In genomic region chr12:12813120-12814101, GRCh38 we compare ENCODE assay signal across 8 cellular contexts. TPM values are rescaled to one million over a fixed set of nuclear protein-coding genes. Genes with fewer than 3 reads are reported as not detected.
DNase-seq lines count a peak whose midpoint lies in the region; ATAC-seq and TF ChIP-seq lines count a peak whose summit lies in the region.

Gene DDX47, plus strand, starts transcription at chr12:12813346. Its CDS starts 22 bp downstream, at chr12:12813368.

- no TSS peak for BruUV-seq in Panc1 (replicated peaks; lab: Mats Ljungman, UMichigan)

- H3K36me3 ChIP-seq in Panc1 (ENCODE audit: control insufficient read depth, insufficient read depth, low read length) (peaks cover 12% of the 10 kb centered on the region), esophagus muscularis mucosa (peaks cover 0 to 21% (median 6%) of the 10 kb centered on the region in 4 donors)

- no peaks in the 10 kb centered on the region for H3K9me3 ChIP-seq in Panc1 (ENCODE audit: control insufficient read depth, insufficient read depth, low read depth, low read length)
- no peaks in the 10 kb centered on the region for H3K9me3 ChIP-seq in esophagus muscularis mucosa

- in situ Hi-C loops in Panc1 (cut with HindIII; ENCODE audit: low pct_unique_long_range_greater_than_20kb, low sequenced_read_pairs): no loop called here

- peaks cover 18% of the 10 kb centered on the region for H3K36me3 Mint-ChIP-seq in activated T-cell treated with anti-CD3 and anti-CD28 coated beads, Interleukin-2, amount 50 U/mL, for 4 hours (ENCODE audit: insufficient read depth)

- TF ChIP-seq EP300 in esophagus muscularis mucosa (IDR thresholded peaks at IDR 0.05): no peak

- DNase-seq in DMS153 treated with DMSO at 0.1 percent for 48 hours (lab: John Stamatoyannopoulos, UW; ENCODE audit: unreplicated experiment): peak; percentile 89
- peak; percentile 90 for DNase-seq in Jurkat, Clone E6-1 (ENCODE audit: low read depth, low spot score)
- DNase-seq in Panc1 (ENCODE audit: low read depth, low spot score): no peak
- DNase-seq in activated T-cell treated with anti-CD3 and anti-CD28 coated beads, Interleukin-2, amount 50 U/mL, for 4 hours: peak; percentile 98
- DNase-seq in esophagus muscularis mucosa (ENCODE audit: extremely low spot score): peak; percentile 99
- DNase-seq in myocyte (ENCODE audit: low read depth): peak; percentile 93
- DNase-seq in stimulated activated CD8-positive, alpha-beta memory T cell treated with anti-CD3 and anti-CD28 coated beads, Interleukin-7, amount 100 ng/mL, for 48 hours (ENCODE audit: extremely low read depth in 1 of 2, low read depth in 1 of 2): peak; percentile 93 to 95

- intact Hi-C loops in Panc1 (cut with micrococcal nuclease; ENCODE audit: unreplicated experiment) (loop anchor here (10.0 kb wide), 1 partner anchor 171 kb away; no protein-coding TSS in a partner anchor), esophagus muscularis mucosa (cut with DNase I) (loop anchor here (2.0 kb wide), 1 partner anchor 27 kb away; no protein-coding TSS in a partner anchor)

- H3K9me3 Mint-ChIP-seq in activated T-cell treated with anti-CD3 and anti-CD28 coated beads, Interleukin-2, amount 50 U/mL, for 4 hours: no peaks in the 10 kb centered on the region

- peak within 1 kb of the TSS; percentile 98 for H3K4me3 Mint-ChIP-seq in activated T-cell treated with anti-CD3 and anti-CD28 coated beads, Interleukin-2, amount 50 U/mL, for 4 hours

- WGBS in esophagus muscularis mucosa: 6% methylated on average over 19 of the region's 35 CpGs

- TF ChIP-seq CTCF in Panc1 (IDR thresholded peaks at IDR 0.05): peak; percentile 92
- peak; percentile 98 to 100 (median 99) for TF ChIP-seq CTCF in esophagus muscularis mucosa (IDR thresholded peaks at IDR 0.05)

- no peaks in the 10 kb centered on the region for H3K27me3 Mint-ChIP-seq in activated T-cell treated with anti-CD3 and anti-CD28 coated beads, Interleukin-2, amount 50 U/mL, for 4 hours (ENCODE audit: low read depth)

- no peak for TF ChIP-seq POLR2A in esophagus muscularis mucosa (IDR thresholded peaks at IDR 0.05; ENCODE audit: low read depth)

- H3K27me3 ChIP-seq in Panc1 (ENCODE audit: control insufficient read depth, insufficient read depth, low read length) (no peaks in the 10 kb centered on the region), esophagus muscularis mucosa (no peaks in the 10 kb centered on the region)

- H3K27ac ChIP-seq in Panc1 (ENCODE audit: low read length) (peak within 1 kb of the TSS; percentile 99), esophagus muscularis mucosa (replicated peaks in 1 of 4) (peak within 1 kb of the TSS; percentile 69 to 84 (median 76))

- peak; percentile 67 for ATAC-seq in GM21528 (IDR thresholded peaks at IDR 0.05; ENCODE audit: low FRiP score, unreplicated experiment)
- peak; percentile 87 for ATAC-seq in Panc1
- ATAC-seq in activated T-cell treated with anti-CD3 and anti-CD28 coated beads, Interleukin-2, amount 50 U/mL, for 4 hours: peak; percentile 93 to 95

- CTCF ChIA-PET in Panc1 (lab: Charles Lee): interaction anchor here (0.7 to 1.0 kb wide), 2 partner anchors 80 to 162 kb away, joined by 3 to 4 read pairs; no protein-coding TSS in a partner anchor

- H3K4me1 Mint-ChIP-seq in activated T-cell treated with anti-CD3 and anti-CD28 coated beads, Interleukin-2, amount 50 U/mL, for 4 hours (ENCODE audit: low read depth): peaks cover 56% of the 10 kb centered on the region

- H3K4me1 ChIP-seq in Panc1 (ENCODE audit: control insufficient read depth, insufficient read depth, low read length) (peaks cover 38% of the 10 kb centered on the region), esophagus muscularis mucosa (peaks cover 34 to 55% (median 42%) of the 10 kb centered on the region in 4 donors)

- POLR2A ChIA-PET in Panc1 (lab: Charles Lee): interaction anchor here (0.5 to 2.3 kb wide), 3 partner anchors 10 to 85 kb away, joined by 3 to 10 read pairs (median 6); no protein-coding TSS in a partner anchor

- H3K4me3 ChIP-seq in Jurkat, Clone E6-1 (ENCODE audit: low read length): peak within 1 kb of the TSS; percentile 84
- H3K4me3 ChIP-seq in Panc1 (ENCODE audit: low read depth in 2 of 2, low read length in 2 of 2): peak within 1 kb of the TSS; percentile 68 to 99
- H3K4me3 ChIP-seq in esophagus muscularis mucosa: peak within 1 kb of the TSS; percentile 71 to 97 (median 78)

RNA-seq across cellular contexts. Expression of gene DDX47, which starts in this region (rescaled TPM):
- 71.5 TPM for polyA plus RNA-seq in Jurkat, Clone E6-1 (2012; ENCODE audit: insufficient read depth, insufficient read length)
- 115 TPM for total RNA-seq in Panc1 (2021; ENCODE audit: unreplicated experiment)
- polyA plus RNA-seq in Panc1 (2012; ENCODE audit: insufficient read length): 51.5 TPM
- 100 to 1,000 TPM; 128 to 141 (median 137) TPM for total RNA-seq in activated T-cell treated with anti-CD3 and anti-CD28 coated beads, Interleukin-2, amount 50 U/mL, for 4 hours
- 10 to 100 TPM; 37.1 to 67.1 (median 53.9) TPM for total RNA-seq in esophagus muscularis mucosa
- 57.4 and 63.7 TPM in 2 replicates for total RNA-seq in myocyte
- 34.0 TPM for polyA plus RNA-seq in myocyte (2012)
